Comparison of ENCODE assay signal across 14 cellular contexts in genomic region chr1:201884472-201884871, GRCh38. TPM values are rescaled to one million over a fixed set of nuclear protein-coding genes. Genes with fewer than 3 reads are reported as not detected.
DNase-seq lines count a peak whose midpoint lies in the region; ATAC-seq and TF ChIP-seq lines count a peak whose summit lies in the region.
"Had no signal": no experiment of that assay in that cellular context is flagged by ENCODE, and none has a peak within 500 bp of the region (broad histone marks: within the 10 kb centered on the region; RNA-seq: fewer than 3 reads in every experiment).

No MANE protein-coding gene starts in this region.

- 44% methylated on average over 1 of the region's 1 CpG for WGBS in esophagus muscularis mucosa
- WGBS in stomach, 5 donors, result 18 to 67% (median 35%) methylated on average over 1 of the region's 1 CpG

- POLR2A ChIA-PET in PC-9 (lab: Charles Lee; ENCODE audit: unreplicated experiment), result interaction anchor here (0.7 kb wide), 1 partner anchor 29 kb away, joined by 4 read pairs; no protein-coding TSS in a partner anchor

- CTCF ChIA-PET in PC-9 (lab: Charles Lee), result no interaction called here

- no peak overlapping the region for H3K4me3 ChIP-seq in PC-9
- H3K4me3 ChIP-seq in esophagus muscularis mucosa, result no peak overlapping the region
- H3K4me3 ChIP-seq in neutrophil (ENCODE audit: low read depth in 1 of 2, low read length in 1 of 2), result no peak overlapping the region
- no peak overlapping the region for H3K4me3 ChIP-seq in foreskin fibroblast (ENCODE audit: low read depth in 1 of 2, low read length in 2 of 2)
- H3K4me3 ChIP-seq in stomach, result no peak overlapping the region
- H3K4me3 ChIP-seq: SK-N-MC had no signal

- peaks cover 65% of the 10 kb centered on the region for H3K4me1 ChIP-seq in PC-9 (replicated peaks; ENCODE audit: insufficient read depth)
- peaks cover 49 to 57% (median 53%) of the 10 kb centered on the region in 4 donors for H3K4me1 ChIP-seq in esophagus muscularis mucosa
- H3K4me1 ChIP-seq in neutrophil (ENCODE audit: control insufficient read depth in 1 of 2, insufficient read depth in 1 of 2, low read depth in 1 of 2, low read length in 1 of 2), result peaks cover 43 to 47% of the 10 kb centered on the region in 2 experiments
- H3K4me1 ChIP-seq in stomach, result peaks cover 18 to 51% (median 32%) of the 10 kb centered on the region in 4 donors

- ATAC-seq in GM21515 (IDR thresholded peaks at IDR 0.05; ENCODE audit: unreplicated experiment), result no peak

- H3K9me3 ChIP-seq in PC-9 (ENCODE audit: insufficient read depth, low read depth), result no peaks in the 10 kb centered on the region
- no peaks in the 10 kb centered on the region for H3K9me3 ChIP-seq in esophagus muscularis mucosa
- H3K9me3 ChIP-seq in neutrophil, result no peaks in the 10 kb centered on the region
- H3K9me3 ChIP-seq in stomach, result no peaks in the 10 kb centered on the region

- intact Hi-C loops in PC-9 (cut with micrococcal nuclease; ENCODE audit: unreplicated experiment) (no loop called here), esophagus muscularis mucosa (cut with DNase I) (no loop called here), stomach (cut with DNase I; ENCODE audit: low total_unique reads) (no loop called here)

- H3F3A ChIP-seq in PC-9 (ENCODE audit: insufficient read depth, low read depth), result peaks cover 46% of the 10 kb centered on the region

- BruUV-seq in PC-9 (replicated peaks; lab: Mats Ljungman, UMichigan), result no TSS peak

- no peaks in the 10 kb centered on the region for H3K36me3 ChIP-seq in PC-9 (ENCODE audit: low read depth)
- H3K36me3 ChIP-seq in esophagus muscularis mucosa, result no peaks in the 10 kb centered on the region
- H3K36me3 ChIP-seq in neutrophil, result no peaks in the 10 kb centered on the region
- no peaks in the 10 kb centered on the region for H3K36me3 ChIP-seq in stomach

- H3K27me3 ChIP-seq in PC-9 (ENCODE audit: insufficient read depth, low read depth) (no peaks in the 10 kb centered on the region), esophagus muscularis mucosa (no peaks in the 10 kb centered on the region), neutrophil (peaks cover 48% of the 10 kb centered on the region), stomach (peaks cover 0 to 15% (median 7%) of the 10 kb centered on the region in 3 donors)

- TF ChIP-seq EP300 in esophagus muscularis mucosa (IDR thresholded peaks at IDR 0.05) (no peak), stomach (IDR thresholded peaks at IDR 0.05) (no peak)

- TF ChIP-seq CTCF in PC-9 (conservative IDR thresholded peaks at IDR 0.05) (no peak), esophagus muscularis mucosa (IDR thresholded peaks at IDR 0.05) (no peak), neutrophil (IDR thresholded peaks at IDR 0.05) (no peak), foreskin fibroblast (IDR thresholded peaks at IDR 0.05; ENCODE audit: low read depth, low read length) (no peak), stomach (IDR thresholded peaks at IDR 0.05) (no peak)

- no peaks in the 10 kb centered on the region for H3K79me2 ChIP-seq in PC-9 (ENCODE audit: low read depth)
- H3K79me2 ChIP-seq: parathyroid adenoma had no signal

- H3K9me2 ChIP-seq in PC-9 (ENCODE audit: insufficient read depth), result no peaks in the 10 kb centered on the region

- DNase-seq in D341Med (ENCODE audit: low spot score) (peak; percentile 51), PC-9 (no peak), esophagus muscularis mucosa (ENCODE audit: extremely low spot score) (no peak), SHP77 (lab: John Stamatoyannopoulos, UW) (no peak), foreskin fibroblast (no peak), stomach (no peak)
- DNase-seq: activated CD4-positive, alpha-beta memory T cell treated with anti-CD3 and anti-CD28 coated beads, Interleukin-2, amount 10 ng/mL, durations not matched to agents 7 days and 5 days; kidney glomerular epithelial cell; NCI-H1092; stimulated activated naive CD8-positive, alpha-beta T cell treated with anti-CD3 and anti-CD28 coated beads, Interleukin-15, amount 100 ng/mL, for 72 hours had no signal

- H3K4me2 ChIP-seq in PC-9, result peak overlapping the region; percentile 61

- H3K27ac ChIP-seq in PC-9, result peak overlapping the region; percentile 96
- H3K27ac ChIP-seq in esophagus muscularis mucosa (replicated peaks in 1 of 4), result peak overlapping the region in 3 of 4 donors; percentile 24 to 63 (median 52)
- peak overlapping the region; percentile 89 for H3K27ac ChIP-seq in neutrophil
- no peak overlapping the region for H3K27ac ChIP-seq in stomach
- H3K27ac ChIP-seq: parathyroid adenoma, SK-N-MC had no signal

- no peak overlapping the region for H2AFZ ChIP-seq in PC-9

- no peaks in the 10 kb centered on the region for H4K20me1 ChIP-seq in PC-9 (ENCODE audit: insufficient read depth)

- no peak for TF ChIP-seq POLR2A in esophagus muscularis mucosa (IDR thresholded peaks at IDR 0.05; ENCODE audit: low read depth)
- no peak for TF ChIP-seq POLR2A in stomach (IDR thresholded peaks at IDR 0.05)

RNA-seq across cellular contexts. Expression of gene SHISA4, which starts 4.2 kb away (rescaled TPM):
- total RNA-seq in PC-9 (2021) (22.4 and 28.6 TPM in 2 replicates), esophagus muscularis mucosa (10 to 100 TPM; 20.3 to 31.0 (median 28.5) TPM), stomach (10 to 100 TPM in 3 of 5 donors, 1 to 10 TPM in 1, under 1 TPM in 1; 0.87 to 33.3 (median 10.3) TPM)
- polyA plus RNA-seq in stomach, result 10 to 100 TPM; 14.1 to 18.3 (median 14.6) TPM

RNA-seq across cellular contexts. Expression of gene IPO9, which starts 55.5 kb away (rescaled TPM):
- 67.3 and 76.2 TPM in 2 replicates for total RNA-seq in PC-9 (2021)
- 10 to 100 TPM; 17.4 to 31.8 (median 23.1) TPM for total RNA-seq in esophagus muscularis mucosa
- total RNA-seq in stomach, result 10 to 100 TPM in 2 of 5 donors, 1 to 10 TPM in 3; 5.2 to 27.9 (median 9.9) TPM
- polyA plus RNA-seq in stomach, result 10 to 100 TPM; 13.5 to 18.6 (median 14.4) TPM

Comparison
In these comparisons a context has a peak if more than half of its experiments do, and no peak if none do; other contexts are left out.
1. H3K27ac ChIP-seq: peak in PC-9 (single experiment), esophagus muscularis mucosa (3 of 4) and neutrophil (single experiment); none in stomach (0 of 5).